ENCODE assay signal across 24 cellular contexts in the genomic region with DNA sequence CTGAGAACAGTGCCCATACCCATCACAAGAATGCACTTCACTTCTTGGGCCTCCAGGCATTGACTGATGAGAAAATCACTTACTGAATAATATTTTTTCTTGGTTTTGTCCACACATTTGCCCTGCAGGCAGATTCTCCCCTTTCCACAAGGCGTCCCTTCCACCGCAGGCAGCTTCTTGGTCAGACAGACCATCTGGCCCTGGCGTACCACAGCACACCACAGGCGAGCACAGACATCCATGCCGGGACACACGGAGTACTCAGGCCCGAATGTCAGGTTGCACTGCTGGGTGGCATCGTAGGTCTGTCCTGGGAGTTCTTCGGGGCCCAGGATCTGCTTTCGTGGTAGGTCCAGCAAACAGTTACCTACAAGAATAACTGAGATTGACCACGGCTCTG. TPM values are rescaled to one million over a fixed set of nuclear protein-coding genes. Genes with fewer than 3 reads are reported as not detected.
A peak's percentile ranks its signal among the peaks of the same experiment; 100 is the strongest.
DNase-seq lines count a peak whose midpoint lies in the region; ATAC-seq and TF ChIP-seq lines count a peak whose summit lies in the region.
"Had no signal": no experiment of that assay in that cellular context is flagged by ENCODE, and none has a peak within 500 bp of the region (broad histone marks: within the 10 kb centered on the region; RNA-seq: fewer than 3 reads in every experiment).

No MANE protein-coding gene starts in this region.

- intact Hi-C loops in spleen (cut with DNase I; ENCODE audit: low total_unique reads): no loop called here
- intact Hi-C loops in heart right ventricle (cut with DNase I): no loop called here

- H3K27me3 Mint-ChIP-seq in glutamatergic neuron (ENCODE audit: unreplicated experiment): peaks cover 13% of the 10 kb centered on the region

- H3K9me3 Mint-ChIP-seq in glutamatergic neuron (ENCODE audit: unreplicated experiment): peaks cover 12% of the 10 kb centered on the region
- H3K9me3 Mint-ChIP-seq: CD4-positive, alpha-beta T cell; GM23338; H9 had no signal

- ATAC-seq in heart right ventricle: no peak
- ATAC-seq: GM23338, K562 had no signal

- H3K9me3 ChIP-seq in spleen: no peaks in the 10 kb centered on the region
- H3K9me3 ChIP-seq in heart right ventricle: no peaks in the 10 kb centered on the region
- H3K9me3 ChIP-seq: BLaER1 treated with 17β-estradiol and CSF1 and Interleukin-3, amounts not matched to agents 10 nM and 100 nM; Caco-2; MG63 had no signal

- no peak for TF ChIP-seq POLR2A in spleen (IDR thresholded peaks at IDR 0.05)

- peaks cover 0 to 36% (median 0%) of the 10 kb centered on the region in 6 donors for H3K36me3 ChIP-seq in spleen
- peaks cover 0 to 33% (median 0%) of the 10 kb centered on the region in 9 donors for H3K36me3 ChIP-seq in heart right ventricle
- H3K36me3 ChIP-seq: BLaER1 treated with 17β-estradiol and CSF1 and Interleukin-3, amounts not matched to agents 10 nM and 100 nM had no signal

- H3K4me1 Mint-ChIP-seq in glutamatergic neuron (ENCODE audit: low read depth, unreplicated experiment): peaks cover 42% of the 10 kb centered on the region
- H3K4me1 Mint-ChIP-seq: GM23338, H9 had no signal

- H3K27ac Mint-ChIP-seq in glutamatergic neuron (ENCODE audit: unreplicated experiment): peak overlapping the region; percentile 97
- H3K27ac Mint-ChIP-seq: CD4-positive, alpha-beta T cell; GM23338 had no signal

- H3K4me3 Mint-ChIP-seq in glutamatergic neuron (ENCODE audit: unreplicated experiment): no peak overlapping the region
- H3K4me3 Mint-ChIP-seq: CD4-positive, alpha-beta T cell; GM23338; H9 had no signal

- H3K27ac ChIP-seq in spleen (no peak overlapping the region), heart right ventricle (no peak overlapping the region)
- H3K27ac ChIP-seq: BLaER1 treated with 17β-estradiol and CSF1 and Interleukin-3, amounts not matched to agents 10 nM and 100 nM; PC-9 had no signal

- H3K4me1 ChIP-seq in spleen (no peaks in the 10 kb centered on the region), heart right ventricle (no peaks in the 10 kb centered on the region)
- H3K4me1 ChIP-seq: Caco-2 had no signal

- TF ChIP-seq CTCF in glutamatergic neuron (IDR thresholded peaks at IDR 0.05; ENCODE audit: partially characterized antibody, unreplicated experiment) (no peak), spleen (IDR thresholded peaks at IDR 0.05 in 8 of 11, conservative IDR thresholded peaks at IDR 0.05 in 3 of 11) (no peak), heart right ventricle (IDR thresholded peaks at IDR 0.05) (no peak)

- peak; percentile 13 for DNase-seq in ELR (ENCODE audit: low read depth)
- peak; percentile 26 for DNase-seq in RPMI8226
- DNase-seq in glutamatergic neuron: peak; percentile 67
- DNase-seq in spleen: peak; percentile 31
- no peak for DNase-seq in iPS-NIHi11 (ENCODE audit: low spot score)
- DNase-seq in heart right ventricle: no peak
- DNase-seq in DMS 273 (lab: John Stamatoyannopoulos, UW; ENCODE audit: unreplicated experiment): no peak
- DNase-seq: AML-193; Caco-2; CD4-positive, alpha-beta T cell; DMS79 treated with DMSO at 0.1 percent for 48 hours; H9; Kasumi-1; MG63; NCI-H2029; NCI-H446; NCI-H526; NCI-H82; PC-9; SHP77 treated with DMSO at 0.1 percent for 48 hours had no signal

- 91 to 97% (median 94%) methylated on average over 11 of the region's 11 CpGs for WGBS in spleen, 5 donors
- 95 to 98% methylated on average over 11 of the region's 11 CpGs for WGBS in heart right ventricle, 2 donors

- H3K27me3 ChIP-seq in spleen (replicated peaks in 1 of 7) (no peaks in the 10 kb centered on the region), heart right ventricle (no peaks in the 10 kb centered on the region)
- H3K27me3 ChIP-seq: BLaER1 treated with 17β-estradiol and CSF1 and Interleukin-3, amounts not matched to agents 10 nM and 100 nM; MG63 had no signal

- peaks cover 11% of the 10 kb centered on the region for H3K36me3 Mint-ChIP-seq in glutamatergic neuron (ENCODE audit: unreplicated experiment)

- H3K4me3 ChIP-seq in spleen (no peak overlapping the region), heart right ventricle (no peak overlapping the region)
- H3K4me3 ChIP-seq: BLaER1 treated with 17β-estradiol and CSF1 and Interleukin-3, amounts not matched to agents 10 nM and 100 nM; GM23338; K562; MG63; PC-9 had no signal

RNA-seq across cellular contexts. Expression of a gene that starts 32.5 kb away (rescaled TPM):
- total RNA-seq in glutamatergic neuron (ENCODE audit: unreplicated experiment): 22.5 TPM
- 10 to 100 TPM; 23.1 to 61.2 (median 32.6) TPM for total RNA-seq in spleen
- 1 to 10 TPM; 1.7 to 5.0 (median 2.2) TPM for polyA plus RNA-seq in spleen
- 1 to 10 TPM; 1.6 to 7.1 (median 3.0) TPM for total RNA-seq in heart right ventricle
- polyA plus RNA-seq in heart right ventricle: 1 to 10 TPM; 2.0 to 3.1 TPM
- total RNA-seq: Caco-2; CD4-positive, alpha-beta T cell; HT1080; K562; PC-9 had no signal
- polyA plus RNA-seq: K562 had no signal

Comparison
In these comparisons a context has a peak if more than half of its experiments do, and no peak if none do; other contexts are left out.
1. DNase-seq: peak in ELR (single experiment), RPMI8226 (single experiment), glutamatergic neuron (single experiment) and spleen (single experiment); none in iPS-NIHi11 (single experiment), heart right ventricle (0 of 2) and DMS 273 (single experiment).